Comparison of ENCODE assay signal across 8 cellular contexts in genomic region chr21:45397381-45397780, GRCh38.
"Had no signal": no experiment of that assay in that cellular context is flagged by ENCODE, and none has a peak within 500 bp of the region (broad histone marks: within the 10 kb centered on the region; RNA-seq: fewer than 3 reads in every experiment).

No MANE protein-coding gene starts in this region.

- FAIRE-seq: G401.6, GM12878, GM12891, GM12892, GM18507, GM19239 had no signal

- DNase-seq: GDM1, GF-D8 had no signal

- H3K4me3 ChIP-seq: GM12878 had no signal

- ATAC-seq: GM12878 had no signal
